Comparison of ENCODE assay signal across 8 cellular contexts in the genomic region with DNA sequence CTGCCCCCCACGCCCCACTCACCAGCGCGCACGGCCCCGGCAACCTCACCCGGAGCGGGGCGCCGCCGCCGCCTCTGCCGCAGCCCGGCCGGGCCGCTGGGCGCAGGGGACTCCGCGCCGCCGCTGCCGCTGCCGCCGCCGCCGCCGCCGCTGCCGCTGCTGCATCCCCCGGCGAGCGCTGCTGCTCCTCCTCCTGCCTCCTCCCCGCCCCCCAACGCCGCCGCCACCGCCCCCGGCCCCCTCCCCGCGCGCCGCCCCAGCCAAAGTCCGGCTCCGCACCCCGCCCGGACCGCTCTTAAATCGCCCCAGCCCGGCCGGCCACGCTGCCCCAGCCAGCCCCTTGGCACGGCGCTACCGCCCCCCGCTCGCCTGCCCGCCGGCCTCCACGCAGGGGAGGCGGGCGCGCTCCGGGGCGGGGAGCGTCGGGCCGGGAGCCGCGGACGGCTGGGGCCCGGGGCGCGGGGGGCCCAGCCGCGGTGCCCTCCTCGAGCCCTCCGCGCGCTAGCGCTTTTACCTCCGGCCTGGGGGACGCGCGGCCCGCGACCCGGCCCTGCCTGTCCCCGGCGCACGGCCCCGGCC. TPM values are rescaled to one million over a fixed set of nuclear protein-coding genes. Genes with fewer than 3 reads are reported as not detected.
A peak's percentile ranks its signal among the peaks of the same experiment; 100 is the strongest.
DNase-seq lines count a peak whose midpoint lies in the region; ATAC-seq and TF ChIP-seq lines count a peak whose summit lies in the region.

Gene SULF2 (minus strand): TSS at position 161 of the 579 bp plus-strand sequence. CDS start 28,118 bp downstream, outside the sequence.

- no peaks in the 10 kb centered on the region for H3K36me3 ChIP-seq in BLaER1
- no peaks in the 10 kb centered on the region for H3K36me3 ChIP-seq in lower lobe of right lung
- H3K36me3 ChIP-seq in tibial nerve, result no peaks in the 10 kb centered on the region

- H3K4me2 ChIP-seq in BLaER1, result peak within 1 kb of the TSS; percentile 87

- TF ChIP-seq EP300 in tibial nerve (IDR thresholded peaks at IDR 0.05), result no peak

- TF ChIP-seq POLR2A in tibial nerve (IDR thresholded peaks at IDR 0.05) (no peak), GM18505 (IDR thresholded peaks at IDR 0.05; ENCODE audit: borderline replicate concordance, extremely low read depth, insufficient read depth, insufficient read length) (no peak)

- H3K9me3 ChIP-seq in BLaER1, result no peaks in the 10 kb centered on the region
- no peaks in the 10 kb centered on the region for H3K9me3 ChIP-seq in lower lobe of right lung
- no peaks in the 10 kb centered on the region for H3K9me3 ChIP-seq in tibial nerve

- TF ChIP-seq CTCF in lower lobe of right lung (IDR thresholded peaks at IDR 0.05) (no peak), tibial nerve (IDR thresholded peaks at IDR 0.05) (no peak)

- no peak within 1 kb of the TSS for H3K27ac ChIP-seq in BLaER1
- H3K27ac ChIP-seq in lower lobe of right lung, result peak within 1 kb of the TSS; percentile 58
- peak within 1 kb of the TSS; percentile 21 to 87 (median 74) for H3K27ac ChIP-seq in tibial nerve

- intact Hi-C loops in lower lobe of right lung (cut with DNase I), result no loop called here

- H3K4me1 ChIP-seq in BLaER1, result peaks cover 18% of the 10 kb centered on the region
- peaks cover 37% of the 10 kb centered on the region for H3K4me1 ChIP-seq in lower lobe of right lung
- H3K4me1 ChIP-seq in tibial nerve, result peaks cover 0 to 43% (median 14%) of the 10 kb centered on the region in 4 donors

- H3K4me3 ChIP-seq in BLaER1, result peak within 1 kb of the TSS; percentile 65
- peak within 1 kb of the TSS; percentile 60 for H3K4me3 ChIP-seq in lower lobe of right lung
- peak within 1 kb of the TSS; percentile 43 to 68 (median 50) for H3K4me3 ChIP-seq in tibial nerve

- H3K9ac ChIP-seq in BLaER1, result no peak within 1 kb of the TSS

- peaks cover 80% of the 10 kb centered on the region for H3K27me3 ChIP-seq in BLaER1
- peaks cover 42% of the 10 kb centered on the region for H3K27me3 ChIP-seq in lower lobe of right lung (ENCODE audit: low read depth)
- H3K27me3 ChIP-seq in tibial nerve, result peaks cover 0 to 38% of the 10 kb centered on the region in 2 donors

- peaks cover 43% of the 10 kb centered on the region for H4K20me1 ChIP-seq in BLaER1

- WGBS in tibial nerve, 2 donors, result 0% methylated on average over 8 of the region's 90 CpGs; no CpG with 5 or more reads in 1 of the 2 donors

- ATAC-seq in lower lobe of right lung, result peak in 1 of 2 donors; percentile 16
- no peak for ATAC-seq in HG02571 (IDR thresholded peaks at IDR 0.05; ENCODE audit: unreplicated experiment)
- ATAC-seq in GM19397 (IDR thresholded peaks at IDR 0.05; ENCODE audit: unreplicated experiment), result no peak
- no peak for ATAC-seq in GM18505 (IDR thresholded peaks at IDR 0.05; ENCODE audit: unreplicated experiment)

- DNase-seq in LoVo (ENCODE audit: low spot score) (peak; percentile 50), dermis microvascular lymphatic vessel endothelial cell (ENCODE audit: low read depth in 2 of 2) (peak in 1 of 2 donors; percentile 56), lower lobe of right lung (no peak), tibial nerve (ENCODE audit: low spot score in 2 of 2) (no peak)

RNA-seq across cellular contexts. Expression of gene SULF2, which starts in this region (rescaled TPM):
- total RNA-seq in dermis microvascular lymphatic vessel endothelial cell, result 72.9 and 220 TPM in 2 replicates
- 34.6 TPM for total RNA-seq in lower lobe of right lung
- total RNA-seq in tibial nerve, result 10 to 100 TPM; 40.9 to 75.3 (median 59.8) TPM
